In the genomic region with DNA sequence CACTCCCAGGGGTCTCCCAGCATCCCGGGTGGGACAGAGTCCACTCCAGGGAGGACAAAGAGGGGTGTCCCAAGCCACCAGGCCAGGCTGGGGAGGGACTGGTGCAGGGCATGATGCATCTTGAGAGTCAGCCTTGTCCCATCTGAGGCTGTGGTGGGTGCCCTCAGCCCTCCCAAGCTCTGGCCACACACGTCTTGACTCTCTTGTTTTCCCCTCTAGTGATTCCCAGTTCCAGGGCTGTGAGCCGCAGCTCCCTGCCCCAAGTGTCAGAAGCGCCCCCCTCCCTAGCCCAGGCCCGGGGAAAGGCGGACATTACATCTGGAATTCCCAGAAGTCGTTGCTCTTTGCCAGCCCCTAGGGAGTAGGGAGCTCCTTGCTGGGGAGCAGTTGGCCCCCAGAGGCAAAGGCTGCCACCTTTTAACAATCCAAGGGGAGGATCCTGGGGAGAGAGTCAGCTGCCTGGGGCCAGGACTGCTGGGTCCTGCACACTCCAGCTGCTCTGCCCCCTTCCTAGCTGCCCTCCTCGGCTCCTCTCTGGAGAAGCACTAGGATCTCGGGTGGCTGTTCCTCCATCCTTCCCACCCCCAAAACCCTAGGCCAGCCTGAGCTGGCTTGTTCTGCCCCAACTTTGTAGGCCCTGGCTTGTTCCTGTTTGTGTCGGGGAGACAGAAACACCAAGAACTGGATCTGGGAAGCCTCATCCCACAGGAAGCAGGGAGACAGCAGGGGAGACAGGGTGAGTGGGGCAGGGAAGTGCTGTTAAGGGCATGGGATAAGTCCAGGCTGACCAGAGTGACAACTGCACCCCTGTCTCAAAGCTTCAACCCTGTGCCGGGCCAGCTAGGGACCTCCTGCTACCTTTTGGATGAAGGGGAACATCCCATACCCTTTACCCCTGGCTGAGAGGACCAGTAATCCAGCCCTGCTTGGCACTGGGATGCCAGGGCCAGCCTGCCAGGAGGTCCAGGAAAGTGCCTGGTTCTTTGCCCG, we compare ENCODE assay signal across 16 cellular contexts. TPM values are rescaled to one million over a fixed set of nuclear protein-coding genes. Genes with fewer than 3 reads are reported as not detected.
DNase-seq lines count a peak whose midpoint lies in the region; ATAC-seq, FAIRE-seq and TF ChIP-seq lines count a peak whose summit lies in the region.
"Had no signal": no experiment of that assay in that cellular context is flagged by ENCODE, and none has a peak within 500 bp of the region (broad histone marks: within the 10 kb centered on the region; RNA-seq: fewer than 3 reads in every experiment).

No MANE protein-coding gene starts in this region.

- H2AFZ ChIP-seq in OCI-LY3 (ENCODE audit: low read depth, low read length): no peak overlapping the region

- no peak for TF ChIP-seq CTCF in OCI-LY3 (IDR thresholded peaks at IDR 0.05; ENCODE audit: low read depth, low read length)
- TF ChIP-seq CTCF in esophagus squamous epithelium (IDR thresholded peaks at IDR 0.05): no peak

- H3K9me3 ChIP-seq in OCI-LY3 (ENCODE audit: insufficient read depth, low read length): no peaks in the 10 kb centered on the region
- H3K9me3 ChIP-seq in esophagus squamous epithelium: no peaks in the 10 kb centered on the region
- H3K9me3 ChIP-seq: SJSA1 had no signal

- H3K27me3 ChIP-seq in OCI-LY3 (ENCODE audit: low read depth, low read length) (no peaks in the 10 kb centered on the region), esophagus squamous epithelium (peaks cover 0 to 9% (median 0%) of the 10 kb centered on the region in 4 donors)
- H3K27me3 ChIP-seq: SJSA1 had no signal

- H3K4me3 ChIP-seq in OCI-LY3 (ENCODE audit: low read length) (no peak overlapping the region), esophagus squamous epithelium (peak overlapping the region in 1 of 4 donors; percentile 8), skin epidermis (no peak overlapping the region)
- H3K4me3 ChIP-seq: SJSA1 had no signal

- H3K4me1 ChIP-seq in OCI-LY3 (ENCODE audit: low read length) (peaks cover 69% of the 10 kb centered on the region), esophagus squamous epithelium (peaks cover 0 to 54% (median 0%) of the 10 kb centered on the region in 3 donors)

- no peak overlapping the region for H3K27ac ChIP-seq in OCI-LY3 (ENCODE audit: low read length)
- H3K27ac ChIP-seq in esophagus squamous epithelium: peak overlapping the region in 3 of 4 donors; percentile 61 to 80 (median 64)
- H3K27ac ChIP-seq in skin epidermis: peak overlapping the region in 14 of 21 experiments; percentile 13 to 94 (median 74)
- H3K27ac ChIP-seq: SJSA1 had no signal

- 58 to 80% methylated on average over 1 to 4 of the region's 12 CpGs for WGBS in esophagus squamous epithelium, 2 donors

- no peak for DNase-seq in GM12891 (ENCODE audit: insufficient read length, low spot score)
- no peak for DNase-seq in esophagus squamous epithelium (lab: John Stamatoyannopoulos, UW)
- no peak for DNase-seq in DMS153 treated with DMSO at 0.1 percent for 48 hours (lab: John Stamatoyannopoulos, UW; ENCODE audit: unreplicated experiment)
- no peak for DNase-seq in NCI-H187 treated with DMSO at 0.1 percent for 48 hours (lab: John Stamatoyannopoulos, UW)
- DNase-seq: HFFc6, NCI-H1694 treated with DMSO at 0.1 percent for 48 hours, NCI-H82 had no signal

- H3K79me2 ChIP-seq in OCI-LY3 (ENCODE audit: low read length): no peaks in the 10 kb centered on the region

- H4K20me1 ChIP-seq in OCI-LY3 (ENCODE audit: insufficient read depth, low read length): no peaks in the 10 kb centered on the region

- ATAC-seq in GM21529 (IDR thresholded peaks at IDR 0.05; ENCODE audit: unreplicated experiment) (no peak), HG03135 (IDR thresholded peaks at IDR 0.05; ENCODE audit: unreplicated experiment) (no peak)

- FAIRE-seq in GM12891 (lab: Jason Lieb, UNC): peak; percentile 13
- FAIRE-seq: colon had no signal

- intact Hi-C loops in esophagus squamous epithelium (cut with DNase I): no loop called here

- H3K36me3 ChIP-seq in OCI-LY3 (replicated peaks; ENCODE audit: low read depth, low read length) (no peaks in the 10 kb centered on the region), esophagus squamous epithelium (no peaks in the 10 kb centered on the region)
- H3K36me3 ChIP-seq: SJSA1 had no signal

- TF ChIP-seq POLR2A in GM12891 (IDR thresholded peaks at IDR 0.05; ENCODE audit: low read depth, low read length) (no peak), esophagus squamous epithelium (IDR thresholded peaks at IDR 0.05) (no peak)

- H3K4me2 ChIP-seq in OCI-LY3 (ENCODE audit: low read length): peak overlapping the region; percentile 91; the same call in 1 of the 2 replicates

- H3K9ac ChIP-seq in OCI-LY3 (ENCODE audit: low read length): no peak overlapping the region

TF ChIP-seq in GM12891, 5 proteins besides CTCF, POLR2A, EP300 and RAD21:
- TF ChIP-seq POLR2AphosphoS5 (IDR thresholded peaks at IDR 0.05; ENCODE audit: low read depth, low read length) (no peak), SPI1 (IDR thresholded peaks at IDR 0.05; ENCODE audit: low read depth, low read length) (no peak), PAX5 (IDR thresholded peaks at IDR 0.05; ENCODE audit: insufficient read depth, low read length, severe bottlenecking) (no peak), TAF1 (IDR thresholded peaks at IDR 0.05; ENCODE audit: low read depth, low read length) (no peak), POU2F2 (IDR thresholded peaks at IDR 0.05; ENCODE audit: low read depth, low read length) (no peak)

RNA-seq across cellular contexts. Expression of a gene that starts 3.2 kb away (rescaled TPM):
- polyA plus RNA-seq in GM12891 (2012; ENCODE audit: low read depth, missing spikeins): 56.6 TPM
- 1 to 10 TPM; 1.9 to 5.5 (median 3.1) TPM for total RNA-seq in esophagus squamous epithelium
- total RNA-seq: fibroblast of lung, HFFc6, renal cortical epithelial cell, SJSA1 had no signal
- polyA plus RNA-seq: fibroblast of lung had no signal

RNA-seq across cellular contexts. Expression of a gene that starts 19.0 kb away (rescaled TPM):
- polyA plus RNA-seq in GM12891 (2012; ENCODE audit: low read depth, missing spikeins): 12.4 TPM
- total RNA-seq in esophagus squamous epithelium: 10 to 100 TPM; 21.2 to 31.3 (median 23.1) TPM

RNA-seq across cellular contexts. Expression of a gene that starts 30.0 kb away (rescaled TPM):
- not detected for polyA plus RNA-seq in GM12891 (2012; ENCODE audit: low read depth, missing spikeins)
- 1 to 10 TPM in 3 of 4 donors, under 1 TPM in 1; 0.53 to 6.4 (median 2.9) TPM for total RNA-seq in esophagus squamous epithelium
- total RNA-seq: fibroblast of lung, HFFc6, SJSA1 had no signal

RNA-seq across cellular contexts. Expression of a gene that starts 40.9 kb away (rescaled TPM):
- polyA plus RNA-seq in GM12891 (2012; ENCODE audit: low read depth, missing spikeins): 0.04 TPM
- total RNA-seq in esophagus squamous epithelium: under 1 TPM in 1 of 4 donors, not detected in 3; 0.09 TPM
- total RNA-seq: fibroblast of lung, HFFc6, mesenteric fat pad had no signal
- polyA plus RNA-seq: fibroblast of lung had no signal
